ENCODE assay signal across 23 cellular contexts in the genomic region with DNA sequence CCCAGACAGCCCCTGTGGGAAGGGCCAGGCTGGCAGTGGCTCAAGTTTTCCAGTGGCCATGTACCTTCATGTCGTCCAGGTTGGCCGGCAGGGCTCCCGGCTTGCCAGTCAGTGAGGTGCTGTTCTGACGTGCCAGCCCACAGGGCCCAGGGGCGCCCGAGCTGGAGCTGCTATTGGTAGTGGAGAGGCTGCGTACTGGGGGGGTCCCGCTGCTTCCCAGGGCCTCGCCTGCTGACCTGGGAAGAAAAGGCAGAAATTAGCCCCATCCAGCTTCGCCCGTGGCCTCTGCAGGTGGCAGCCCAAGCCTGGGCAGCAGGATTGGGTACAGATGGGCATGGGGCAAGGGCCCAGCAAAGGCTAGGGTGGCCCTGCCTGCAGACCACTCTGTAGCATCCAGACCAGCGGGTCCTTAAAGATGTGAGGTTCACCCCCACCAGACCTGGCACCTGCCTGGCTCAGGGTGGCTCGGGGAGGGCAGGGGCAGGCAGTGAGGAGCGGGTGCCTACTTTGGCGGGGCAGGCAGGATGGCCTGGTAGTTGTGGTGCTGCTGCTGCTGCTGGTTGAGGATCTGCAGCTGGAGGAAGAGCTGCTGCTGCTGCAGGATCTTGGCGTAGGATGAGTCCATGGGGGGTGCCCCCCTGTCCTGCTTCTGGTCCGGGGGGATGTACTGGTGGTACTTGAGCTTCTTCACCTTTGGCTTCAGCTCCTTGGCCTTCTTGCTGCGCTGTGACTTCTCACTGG. TPM values are rescaled to one million over a fixed set of nuclear protein-coding genes. Genes with fewer than 3 reads are reported as not detected.
DNase-seq lines count a peak whose midpoint lies in the region; ATAC-seq, FAIRE-seq and TF ChIP-seq lines count a peak whose summit lies in the region.
"Had no signal": no experiment of that assay in that cellular context is flagged by ENCODE, and none has a peak within 500 bp of the region (broad histone marks: within the 10 kb centered on the region; RNA-seq: fewer than 3 reads in every experiment).

No MANE protein-coding gene starts in this region.

- BruUV-seq in GM12878 (replicated peaks; lab: Mats Ljungman, UMichigan), result no TSS peak

- no peak for FAIRE-seq in GM12878 (lab: Jason Lieb, UNC)
- FAIRE-seq: D721Med, HepG2 had no signal

- H3K27ac ChIP-seq in left ventricle myocardium inferior (replicated peaks) (no peak overlapping the region), GM12878 (ENCODE audit: control insufficient read depth, insufficient read depth) (no peak overlapping the region)
- H3K27ac ChIP-seq in CD8-positive, alpha-beta T cell (ENCODE audit: low read depth, low read length), result no peak overlapping the region
- H3K27ac ChIP-seq: HL-60, SJSA1 had no signal

- H3K27ac Mint-ChIP-seq in CD8-positive, alpha-beta T cell, result peak overlapping the region; percentile 22
- peak overlapping the region; percentile 91 for H3K27ac Mint-ChIP-seq in stimulated activated effector memory CD8-positive, alpha-beta T cell treated with anti-CD3 and anti-CD28 coated beads, Interleukin-12 subunit alpha, Interleukin-12 subunit beta, amount 100 ng/mL, for 72 hours
- no peak overlapping the region for H3K27ac Mint-ChIP-seq in immature natural killer cell

- WGBS in GM12878 (ENCODE audit: insufficient coverage, insufficient replicate concordance, low lambda C conversion rate, missing lambda C conversion rate), result 87% methylated on average over 18 of the region's 18 CpGs

- no peaks in the 10 kb centered on the region for H3K27me3 Mint-ChIP-seq in CD8-positive, alpha-beta T cell (ENCODE audit: low read depth)
- H3K27me3 Mint-ChIP-seq in immature natural killer cell (ENCODE audit: low read depth in 3 of 3), result peaks cover 3 to 17% (median 11%) of the 10 kb centered on the region in 3 donors

- TF ChIP-seq RAD21 in GM12878 (IDR thresholded peaks at IDR 0.05; ENCODE audit: insufficient read depth, low read depth, low read length), result no peak

- no peak overlapping the region for H3K9ac ChIP-seq in GM12878 (ENCODE audit: control insufficient read depth, insufficient read depth, low read length)

- H3K9me3 ChIP-seq in left ventricle myocardium inferior (replicated peaks) (no peaks in the 10 kb centered on the region), GM12878 (replicated peaks; ENCODE audit: control insufficient read depth, insufficient read depth, low read length) (no peaks in the 10 kb centered on the region)
- H3K9me3 ChIP-seq in CD8-positive, alpha-beta T cell (ENCODE audit: low read length), result no peaks in the 10 kb centered on the region
- H3K9me3 ChIP-seq: SJSA1 had no signal

- H3K79me2 ChIP-seq in GM12878 (ENCODE audit: control insufficient read depth, insufficient read depth, low read length), result no peaks in the 10 kb centered on the region

- peaks cover 82% of the 10 kb centered on the region for H3K36me3 Mint-ChIP-seq in CD8-positive, alpha-beta T cell
- peaks cover 79% of the 10 kb centered on the region for H3K36me3 Mint-ChIP-seq in stimulated activated effector memory CD8-positive, alpha-beta T cell treated with anti-CD3 and anti-CD28 coated beads, Interleukin-12 subunit alpha, Interleukin-12 subunit beta, amount 100 ng/mL, for 72 hours
- H3K36me3 Mint-ChIP-seq in immature natural killer cell, result peaks cover 18 to 40% (median 19%) of the 10 kb centered on the region in 3 donors

- H3K4me3 Mint-ChIP-seq in CD8-positive, alpha-beta T cell, result no peak overlapping the region
- no peak overlapping the region for H3K4me3 Mint-ChIP-seq in stimulated activated effector memory CD8-positive, alpha-beta T cell treated with anti-CD3 and anti-CD28 coated beads, Interleukin-12 subunit alpha, Interleukin-12 subunit beta, amount 100 ng/mL, for 72 hours
- no peak overlapping the region for H3K4me3 Mint-ChIP-seq in immature natural killer cell

- no peaks in the 10 kb centered on the region for H4K20me1 ChIP-seq in GM12878 (ENCODE audit: control insufficient read depth, insufficient read depth)

- H3K4me2 ChIP-seq in GM12878 (ENCODE audit: control insufficient read depth, insufficient read depth), result no peak overlapping the region

- ATAC-seq in left cardiac atrium, result no peak
- ATAC-seq in CD8-positive, alpha-beta T cell, result no peak
- no peak for ATAC-seq in GM12878
- ATAC-seq in stimulated activated effector memory CD8-positive, alpha-beta T cell treated with anti-CD3 and anti-CD28 coated beads, Interleukin-12 subunit alpha, Interleukin-12 subunit beta, amount 100 ng/mL, for 72 hours, result no peak
- ATAC-seq: HepG2, Panc1 had no signal

- peaks cover 23% of the 10 kb centered on the region for H3K4me1 ChIP-seq in left ventricle myocardium inferior
- peaks cover 35% of the 10 kb centered on the region for H3K4me1 ChIP-seq in CD8-positive, alpha-beta T cell (ENCODE audit: insufficient read depth, low read length)
- peaks cover 12% of the 10 kb centered on the region for H3K4me1 ChIP-seq in GM12878 (ENCODE audit: control insufficient read depth, insufficient read depth, low read length)
- H3K4me1 ChIP-seq: SJSA1 had no signal

- H3K4me3 ChIP-seq in left ventricle myocardium inferior, result no peak overlapping the region
- H3K4me3 ChIP-seq in CD8-positive, alpha-beta T cell (ENCODE audit: low read depth, low read length), result no peak overlapping the region
- H3K4me3 ChIP-seq in GM12878, result no peak overlapping the region
- H3K4me3 ChIP-seq: SJSA1 had no signal

- no peak overlapping the region for H2AFZ ChIP-seq in GM12878 (ENCODE audit: control insufficient read depth, low read depth, low read length)

- H3K36me3 ChIP-seq in left ventricle myocardium inferior (peaks cover 95% of the 10 kb centered on the region), GM12878 (ENCODE audit: control insufficient read depth in 2 of 2, insufficient read depth in 2 of 2, low read length in 1 of 2) (peaks cover 40 to 74% of the 10 kb centered on the region in 2 experiments; a peak in 3 of 4 replicates)
- H3K36me3 ChIP-seq in CD8-positive, alpha-beta T cell (ENCODE audit: insufficient read depth, low read length), result peaks cover 77% of the 10 kb centered on the region

- no peaks in the 10 kb centered on the region for H3K9me3 Mint-ChIP-seq in CD8-positive, alpha-beta T cell
- H3K9me3 Mint-ChIP-seq in stimulated activated effector memory CD8-positive, alpha-beta T cell treated with anti-CD3 and anti-CD28 coated beads, Interleukin-12 subunit alpha, Interleukin-12 subunit beta, amount 100 ng/mL, for 72 hours, result no peaks in the 10 kb centered on the region
- H3K9me3 Mint-ChIP-seq in immature natural killer cell, result no peaks in the 10 kb centered on the region

- POLR2A ChIA-PET in CD8-positive, alpha-beta T cell (lab: Charles Lee), result interaction anchor here (0.7 to 1.2 kb wide), 4 partner anchors 9 to 493 kb away, joined by 3 to 4 read pairs (median 3); no protein-coding TSS in a partner anchor
- POLR2A ChIA-PET in GM12878 (lab: Charles Lee), result no interaction called here

- in situ Hi-C loops in GM12878 (cut with MboI), result no loop called here

- H3K27me3 ChIP-seq in left ventricle myocardium inferior (ENCODE audit: low read depth) (no peaks in the 10 kb centered on the region), GM12878 (replicated peaks in 1 of 2; ENCODE audit: control insufficient read depth in 2 of 2, insufficient read depth in 2 of 2, low read length in 1 of 2) (no peaks in the 10 kb centered on the region)
- H3K27me3 ChIP-seq in CD8-positive, alpha-beta T cell (ENCODE audit: insufficient read depth, low read length), result no peaks in the 10 kb centered on the region
- H3K27me3 ChIP-seq: SJSA1 had no signal

- CTCF ChIA-PET in CD8-positive, alpha-beta T cell (lab: Charles Lee), result interaction anchor here (1.0 to 3.6 kb wide), 3 partner anchors 16 to 67 kb away, joined by 3 to 20 read pairs (median 3); no protein-coding TSS in a partner anchor
- CTCF ChIA-PET in GM12878 (lab: Yijun Ruan, JAX), result no interaction called here

- no peak for TF ChIP-seq CTCF in left ventricle myocardium inferior (IDR thresholded peaks at IDR 0.05; ENCODE audit: borderline replicate concordance)
- no peak for TF ChIP-seq CTCF in CD8-positive, alpha-beta T cell (IDR thresholded peaks at IDR 0.05)
- TF ChIP-seq CTCF in GM12878 (IDR thresholded peaks at IDR 0.05 in 2 of 3, conservative IDR thresholded peaks at IDR 0.05 in 1 of 3; ENCODE audit: control insufficient read depth in 2 of 3, extremely low read depth in 1 of 3, insufficient read depth in 1 of 3, low read depth in 3 of 3, low read length in 3 of 3), result no peak

- SMC1A ChIA-PET in GM12878 (lab: Charles Lee; ENCODE audit: uncharacterized antibody, unreplicated experiment), result interaction anchor here (1.4 kb wide), 1 partner anchor 16 kb away, joined by 4 read pairs; no protein-coding TSS in a partner anchor

- RAD21 ChIA-PET in GM12878 (lab: Charles Lee; ENCODE audit: unreplicated experiment), result no interaction called here

- TF ChIP-seq EP300 in GM12878 (IDR thresholded peaks at IDR 0.05; ENCODE audit: borderline replicate concordance in 1 of 2, control insufficient read depth in 1 of 2, low read depth in 2 of 2, low read length in 2 of 2), result no peak

- intact Hi-C loops in left ventricle myocardium inferior (cut with micrococcal nuclease) (no loop called here), left cardiac atrium (cut with DNase I) (no loop called here), GM12878 (cut with micrococcal nuclease; ENCODE audit: unreplicated experiment) (no loop called here)
- intact Hi-C loops in CD8-positive, alpha-beta T cell (cut with DNase I, micrococcal nuclease), result no loop called here

- DNase-seq in left ventricle myocardium inferior, result peak; percentile 12
- DNase-seq in left cardiac atrium, result no peak
- no peak for DNase-seq in CD8-positive, alpha-beta T cell
- DNase-seq in GM12878 (ENCODE audit: low read depth, low spot score), result no peak
- no peak for DNase-seq in stimulated activated effector memory CD8-positive, alpha-beta T cell treated with anti-CD3 and anti-CD28 coated beads, Interleukin-12 subunit alpha, Interleukin-12 subunit beta, amount 100 ng/mL, for 72 hours (ENCODE audit: low spot score in 2 of 2)
- DNase-seq in immature natural killer cell, result no peak
- DNase-seq in Ammon's horn (ENCODE audit: low spot score), result no peak
- DNase-seq: C1 segment of cervical spinal cord, DMS53, GDM1, H7, KBM-7, NCI-H1092, NCI-H1436, NCI-H187 treated with DMSO at 0.1 percent for 48 hours, NCI-H2227 treated with DMSO at 0.1 percent for 48 hours, NCI-H510A, NCI-H748 treated with DMSO at 0.1 percent for 48 hours had no signal

- peaks cover 40% of the 10 kb centered on the region for H3K4me1 Mint-ChIP-seq in CD8-positive, alpha-beta T cell (ENCODE audit: low read depth)
- H3K4me1 Mint-ChIP-seq in stimulated activated effector memory CD8-positive, alpha-beta T cell treated with anti-CD3 and anti-CD28 coated beads, Interleukin-12 subunit alpha, Interleukin-12 subunit beta, amount 100 ng/mL, for 72 hours, result peaks cover 28% of the 10 kb centered on the region
- H3K4me1 Mint-ChIP-seq in immature natural killer cell, result peaks cover 14 to 29% of the 10 kb centered on the region in 2 donors

- 0 out of 2 replicates have a peak, but pooled peaks have one; percentile 14 for TF ChIP-seq POLR2A in GM12878 (IDR thresholded peaks at IDR 0.05; ENCODE audit: low read depth, low read length)

RNA-seq across cellular contexts. Expression of a gene that starts 50.1 kb away (rescaled TPM):
- 40.4 TPM for total RNA-seq in left ventricle myocardium inferior
- total RNA-seq in left cardiac atrium, result 10 to 100 TPM; 39.1 to 45.3 TPM
- 10 to 100 TPM; 74.0 to 80.1 TPM for total RNA-seq in CD8-positive, alpha-beta T cell
- total RNA-seq in GM12878 (2013; cell fraction: nucleolus; rRNA removed), result 91.8 and 98.1 TPM in 2 replicates
- 54.2 and 55.3 TPM in 2 replicates for total RNA-seq in GM12878 (2014; rRNA removed)
- 20.6 and 23.6 TPM in 2 replicates for total RNA-seq in GM12878 (2014; rRNA removed; fragmentation: Illumina TruSeq; extraction: Trizol)
- 68.9 and 72.9 TPM in 2 replicates for total RNA-seq in GM12878 (2021)
- polyA plus RNA-seq in GM12878 (2011; ENCODE audit: low read depth), result 31.9 TPM
- polyA plus RNA-seq in GM12878 (2011; rRNA removed), result 21.2 and 38.4 TPM in 2 replicates
- 35.1 and 59.7 TPM in 2 replicates for polyA plus RNA-seq in GM12878 (2011; cell fraction: cytosol; rRNA removed)
- 531 and 554 TPM in 2 replicates for polyA plus RNA-seq in GM12878 (2011; cell fraction: nucleus; rRNA removed)
- 61.2 and 72.9 TPM in 2 replicates for polyA plus RNA-seq in GM12878 (2012)
- polyA plus RNA-seq in GM12878 (2014; fragmentation: Illumina TruSeq; extraction: Trizol), result 5.9 and 18.4 TPM in 2 replicates
- 1 to 10 TPM; 1.9 to 7.4 TPM for polyA plus RNA-seq in GM12878 (2014; fragmentation: Nextera tagmentation; extraction: Ambion mirVana)
- polyA plus RNA-seq in GM12878 (2014; rRNA removed), result 90.0 and 95.6 TPM in 2 replicates
- 10 to 100 TPM; 61.7 to 65.4 TPM for polyA plus RNA-seq in GM12878 (2016; fragmentation: Nextera tagmentation; extraction: Ambion mirVana)
- polyA minus RNA-seq in GM12878 (2011; rRNA and poly(A)+ RNA removed), result 16.1 and 27.2 TPM in 2 replicates
- 11.9 and 13.0 TPM in 2 replicates for polyA minus RNA-seq in GM12878 (2011; cell fraction: cytosol; rRNA and poly(A)+ RNA removed)
- polyA minus RNA-seq in GM12878 (2011; cell fraction: nucleus; rRNA and poly(A)+ RNA removed), result 49.9 and 64.8 TPM in 2 replicates
- polyA plus RNA-seq in immature natural killer cell, result 10 to 100 TPM; 51.7 to 67.5 (median 59.5) TPM

Comparison
In these comparisons a context has a peak if more than half of its experiments do, and no peak if none do; other contexts are left out.
1. H3K27ac Mint-ChIP-seq: peak in CD8-positive, alpha-beta T cell (single experiment) and stimulated activated effector memory CD8-positive, alpha-beta T cell treated with anti-CD3 and anti-CD28 coated beads, Interleukin-12 subunit alpha, Interleukin-12 subunit beta, amount 100 ng/mL, for 72 hours (single experiment); none in immature natural killer cell (0 of 6).